Comparison of ENCODE assay signal across 1 cellular context in genomic region chr5:10534491-10535236, GRCh38.
TF ChIP-seq lines count a peak whose summit lies in the region.

No MANE protein-coding gene starts in this region.

TF ChIP-seq in SK-N-SH treated with all-trans-retinoic acid at 6 μM for 48 hours, 23 proteins besides CTCF, POLR2A, EP300 and RAD21 (continued from another document):
- TF ChIP-seq POU6F1 (CRISPR knock-in tag; IDR thresholded peaks at IDR 0.05; ENCODE audit: borderline replicate concordance, low read depth) (no peak), PPARA (CRISPR knock-in tag; IDR thresholded peaks at IDR 0.05; ENCODE audit: borderline replicate concordance) (no peak), TCF4 (CRISPR knock-in tag; IDR thresholded peaks at IDR 0.05; ENCODE audit: borderline replicate concordance) (no peak), ZNF565 (CRISPR knock-in tag; conservative IDR thresholded peaks at IDR 0.05; ENCODE audit: low read depth) (no peak), RARB (CRISPR knock-in tag; IDR thresholded peaks at IDR 0.05) (no peak)
- TF ChIP-seq, protein P1, sequence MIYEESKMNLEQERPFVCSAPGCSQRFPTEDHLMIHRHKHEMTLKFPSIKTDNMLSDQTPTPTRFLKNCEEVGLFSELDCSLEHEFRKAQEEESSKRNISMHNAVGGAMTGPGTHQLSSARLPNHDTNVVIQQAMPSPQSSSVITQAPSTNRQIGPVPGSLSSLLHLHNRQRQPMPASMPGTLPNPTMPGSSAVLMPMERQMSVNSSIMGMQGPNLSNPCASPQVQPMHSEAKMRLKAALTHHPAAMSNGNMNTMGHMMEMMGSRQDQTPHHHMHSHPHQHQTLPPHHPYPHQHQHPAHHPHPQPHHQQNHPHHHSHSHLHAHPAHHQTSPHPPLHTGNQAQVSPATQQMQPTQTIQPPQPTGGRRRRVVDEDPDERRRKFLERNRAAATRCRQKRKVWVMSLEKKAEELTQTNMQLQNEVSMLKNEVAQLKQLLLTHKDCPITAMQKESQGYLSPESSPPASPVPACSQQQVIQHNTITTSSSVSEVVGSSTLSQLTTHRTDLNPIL (CRISPR knock-in tag; IDR thresholded peaks at IDR 0.05; ENCODE audit: low read depth): no peak
